ENCODE assay signal across 18 cellular contexts in the genomic region with DNA sequence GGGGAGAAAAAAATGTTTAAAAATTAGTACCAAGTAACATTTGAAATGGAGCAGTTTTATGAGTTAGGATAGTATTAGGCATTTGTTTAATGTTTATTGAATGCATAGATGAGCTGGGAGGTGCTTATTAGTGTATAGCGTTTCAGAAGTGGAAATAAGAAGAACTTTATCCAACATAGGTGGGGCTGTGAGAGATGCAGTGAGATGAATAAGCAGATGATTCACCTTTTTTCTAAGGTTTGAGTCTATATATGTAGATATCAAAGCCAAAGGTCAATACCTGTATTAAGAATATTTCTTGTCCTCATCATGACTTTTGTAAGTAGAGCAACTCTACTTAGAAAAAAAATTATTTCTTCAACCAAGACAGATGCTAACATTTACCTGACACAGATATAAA. TPM values are rescaled to one million over a fixed set of nuclear protein-coding genes. Genes with fewer than 3 reads are reported as not detected.
DNase-seq lines count a peak whose midpoint lies in the region; ATAC-seq and TF ChIP-seq lines count a peak whose summit lies in the region.
"Had no signal": no experiment of that assay in that cellular context is flagged by ENCODE, and none has a peak within 500 bp of the region (broad histone marks: within the 10 kb centered on the region; RNA-seq: fewer than 3 reads in every experiment).

No MANE protein-coding gene starts in this region.

- POLR2A ChIA-PET in RWPE1 (lab: Yijun Ruan, JAX; ENCODE audit: low non-redundant PET): no interaction called here

- H3K27ac Mint-ChIP-seq in activated T-cell treated with anti-CD3 and anti-CD28 coated beads, Interleukin-2, amount 50 U/mL, for 72 hours: peak overlapping the region; percentile 74
- peak overlapping the region; percentile 74 for H3K27ac Mint-ChIP-seq in central memory CD8-positive, alpha-beta T cell (ENCODE audit: low read depth)
- H3K27ac Mint-ChIP-seq: activated CD4-positive, alpha-beta T cell treated with anti-CD3 and anti-CD28 coated beads, Interleukin-2, amount 10 ng/mL, durations not matched to agents 7 days and 5 days had no signal

- ATAC-seq in activated T-cell treated with anti-CD3 and anti-CD28 coated beads, Interleukin-2, amount 50 U/mL, for 72 hours (replicated peaks in 1 of 2): no peak
- ATAC-seq in activated T-cell treated with anti-CD3 and anti-CD28 coated beads, Interleukin-2, amount 50 U/mL, for 4 hours: no peak
- ATAC-seq in central memory CD8-positive, alpha-beta T cell (replicated peaks; ENCODE audit: extremely low read depth, poor library complexity, severe bottlenecking): no peak
- no peak for ATAC-seq in HG03159 (IDR thresholded peaks at IDR 0.05; ENCODE audit: unreplicated experiment)
- ATAC-seq: naive thymus-derived CD4-positive, alpha-beta T cell had no signal

- no peaks in the 10 kb centered on the region for H3K4me1 Mint-ChIP-seq in activated T-cell treated with anti-CD3 and anti-CD28 coated beads, Interleukin-2, amount 50 U/mL, for 72 hours (ENCODE audit: low read depth)
- H3K4me1 Mint-ChIP-seq in activated T-cell treated with anti-CD3 and anti-CD28 coated beads, Interleukin-2, amount 50 U/mL, for 4 hours (ENCODE audit: low read depth): no peaks in the 10 kb centered on the region
- H3K4me1 Mint-ChIP-seq in central memory CD8-positive, alpha-beta T cell: peaks cover 5% of the 10 kb centered on the region
- H3K4me1 Mint-ChIP-seq: activated CD4-positive, alpha-beta T cell treated with anti-CD3 and anti-CD28 coated beads, Interleukin-2, amount 10 ng/mL, durations not matched to agents 7 days and 5 days had no signal

- DNase-seq in activated T-cell treated with anti-CD3 and anti-CD28 coated beads, Interleukin-2, amount 50 U/mL, for 72 hours: no peak
- DNase-seq in activated T-cell treated with anti-CD3 and anti-CD28 coated beads, Interleukin-2, amount 50 U/mL, for 4 hours: no peak
- DNase-seq in RWPE1 (ENCODE audit: low spot score) (peak; percentile 85), smooth muscle cell (lab: John Stamatoyannopoulos, UW; ENCODE audit: unreplicated experiment) (no peak), NCI-H446 (lab: John Stamatoyannopoulos, UW) (no peak)
- no peak for DNase-seq in central memory CD8-positive, alpha-beta T cell (ENCODE audit: low spot score in 2 of 2)
- no peak for DNase-seq in activated CD4-positive, alpha-beta T cell treated with anti-CD3 and anti-CD28 coated beads for 4 hours
- DNase-seq: activated CD4-positive, alpha-beta T cell treated with anti-CD3 and anti-CD28 coated beads, Interleukin-2, amount 10 ng/mL, durations not matched to agents 7 days and 5 days; activated CD8-positive, alpha-beta memory T cell treated with anti-CD3 and anti-CD28 coated beads, Interleukin-2, amount 50 U/mL, for 4 hours; activated naive CD4-positive, alpha-beta T cell; naive thymus-derived CD4-positive, alpha-beta T cell; NCI-H82; posterior cingulate gyrus; stomach had no signal

- no peaks in the 10 kb centered on the region for H3K9me3 Mint-ChIP-seq in activated T-cell treated with anti-CD3 and anti-CD28 coated beads, Interleukin-2, amount 50 U/mL, for 72 hours
- no peaks in the 10 kb centered on the region for H3K9me3 Mint-ChIP-seq in activated T-cell treated with anti-CD3 and anti-CD28 coated beads, Interleukin-2, amount 50 U/mL, for 4 hours
- H3K9me3 Mint-ChIP-seq in central memory CD8-positive, alpha-beta T cell: no peaks in the 10 kb centered on the region
- H3K9me3 Mint-ChIP-seq: activated CD4-positive, alpha-beta T cell treated with anti-CD3 and anti-CD28 coated beads, Interleukin-2, amount 10 ng/mL, durations not matched to agents 7 days and 5 days; naive thymus-derived CD4-positive, alpha-beta T cell had no signal

- H3K27me3 Mint-ChIP-seq in activated T-cell treated with anti-CD3 and anti-CD28 coated beads, Interleukin-2, amount 50 U/mL, for 72 hours (ENCODE audit: low read depth): no peaks in the 10 kb centered on the region
- H3K27me3 Mint-ChIP-seq in activated T-cell treated with anti-CD3 and anti-CD28 coated beads, Interleukin-2, amount 50 U/mL, for 4 hours (ENCODE audit: low read depth): no peaks in the 10 kb centered on the region
- no peaks in the 10 kb centered on the region for H3K27me3 Mint-ChIP-seq in central memory CD8-positive, alpha-beta T cell
- H3K27me3 Mint-ChIP-seq: activated CD4-positive, alpha-beta T cell treated with anti-CD3 and anti-CD28 coated beads, Interleukin-2, amount 10 ng/mL, durations not matched to agents 7 days and 5 days; naive thymus-derived CD4-positive, alpha-beta T cell had no signal

- WGBS in smooth muscle cell (ENCODE audit: low lambda C conversion rate): 90% methylated on average over 1 of the region's 1 CpG

- peaks cover 7% of the 10 kb centered on the region for H4K20me1 ChIP-seq in smooth muscle cell (ENCODE audit: low read depth)

- H3K4me2 ChIP-seq in smooth muscle cell: peak overlapping the region; percentile 52
- H3K4me2 ChIP-seq: hepatocyte had no signal

- H3K27ac ChIP-seq in RWPE1 (no peak overlapping the region), smooth muscle cell (ENCODE audit: low read depth) (peak overlapping the region; percentile 71)
- H3K27ac ChIP-seq: hepatocyte, stomach had no signal

- no peaks in the 10 kb centered on the region for H3K27me3 ChIP-seq in smooth muscle cell (ENCODE audit: low read depth)
- H3K27me3 ChIP-seq: hepatocyte, stomach had no signal

- no peaks in the 10 kb centered on the region for H3K9me3 ChIP-seq in smooth muscle cell (replicated peaks; ENCODE audit: low read depth)
- H3K9me3 ChIP-seq: stomach had no signal

- no peak for TF ChIP-seq CTCF in RWPE1 (conservative IDR thresholded peaks at IDR 0.05; ENCODE audit: low read depth)
- TF ChIP-seq CTCF in smooth muscle cell (IDR thresholded peaks at IDR 0.05; ENCODE audit: borderline replicate concordance, insufficient read depth, poor library complexity, severe bottlenecking): no peak

- H3K79me2 ChIP-seq in smooth muscle cell (ENCODE audit: low read depth): no peaks in the 10 kb centered on the region
- H3K79me2 ChIP-seq: hepatocyte had no signal

- H3F3A ChIP-seq in smooth muscle cell (ENCODE audit: low read depth): peaks cover 5% of the 10 kb centered on the region

- H3K9ac ChIP-seq in smooth muscle cell (ENCODE audit: low read depth): no peak overlapping the region

- CTCF ChIA-PET in RWPE1 (lab: Yijun Ruan, JAX): no interaction called here

- no peak overlapping the region for H3K4me3 ChIP-seq in smooth muscle cell
- H3K4me3 ChIP-seq: coronary artery, hepatocyte, stomach had no signal

- no peak overlapping the region for H2AFZ ChIP-seq in smooth muscle cell (ENCODE audit: low read depth)
- H2AFZ ChIP-seq: hepatocyte had no signal

- H3K4me3 Mint-ChIP-seq in activated T-cell treated with anti-CD3 and anti-CD28 coated beads, Interleukin-2, amount 50 U/mL, for 72 hours: no peak overlapping the region
- H3K4me3 Mint-ChIP-seq in activated T-cell treated with anti-CD3 and anti-CD28 coated beads, Interleukin-2, amount 50 U/mL, for 4 hours: no peak overlapping the region
- H3K4me3 Mint-ChIP-seq in central memory CD8-positive, alpha-beta T cell: no peak overlapping the region
- H3K4me3 Mint-ChIP-seq: activated CD4-positive, alpha-beta T cell treated with anti-CD3 and anti-CD28 coated beads, Interleukin-2, amount 10 ng/mL, durations not matched to agents 7 days and 5 days; naive thymus-derived CD4-positive, alpha-beta T cell had no signal

- H3K36me3 Mint-ChIP-seq in activated T-cell treated with anti-CD3 and anti-CD28 coated beads, Interleukin-2, amount 50 U/mL, for 72 hours (ENCODE audit: insufficient read depth in 2 of 2): peaks cover 0 to 2% of the 10 kb centered on the region in 2 donors
- peaks cover 21% of the 10 kb centered on the region for H3K36me3 Mint-ChIP-seq in activated T-cell treated with anti-CD3 and anti-CD28 coated beads, Interleukin-2, amount 50 U/mL, for 4 hours (ENCODE audit: insufficient read depth)
- H3K36me3 Mint-ChIP-seq in central memory CD8-positive, alpha-beta T cell (ENCODE audit: insufficient read depth): peaks cover 37% of the 10 kb centered on the region

- H3K36me3 ChIP-seq in smooth muscle cell (ENCODE audit: low read depth): peaks cover 3% of the 10 kb centered on the region

- H3K4me1 ChIP-seq in smooth muscle cell (ENCODE audit: low read depth): peaks cover 5% of the 10 kb centered on the region

RNA-seq across cellular contexts. Expression of a gene that starts 54.6 kb away (rescaled TPM):
- not detected for total RNA-seq in activated T-cell treated with anti-CD3 and anti-CD28 coated beads, Interleukin-2, amount 50 U/mL, for 72 hours
- under 1 TPM in 1 of 3 donors, not detected in 2; 0.13 TPM for total RNA-seq in activated T-cell treated with anti-CD3 and anti-CD28 coated beads, Interleukin-2, amount 50 U/mL, for 4 hours
- 0.04 TPM in 1 of 2 replicates, not detected in the other for total RNA-seq in smooth muscle cell
- polyA plus RNA-seq in smooth muscle cell: 0.28 TPM in 1 of 2 replicates, not detected in the other
- total RNA-seq: fibroblast of villous mesenchyme, hepatocyte, stomach had no signal
- polyA plus RNA-seq: hepatocyte; naive thymus-derived CD4-positive, alpha-beta T cell had no signal
